ENCODE assay signal across 1 cellular context in the genomic region with DNA sequence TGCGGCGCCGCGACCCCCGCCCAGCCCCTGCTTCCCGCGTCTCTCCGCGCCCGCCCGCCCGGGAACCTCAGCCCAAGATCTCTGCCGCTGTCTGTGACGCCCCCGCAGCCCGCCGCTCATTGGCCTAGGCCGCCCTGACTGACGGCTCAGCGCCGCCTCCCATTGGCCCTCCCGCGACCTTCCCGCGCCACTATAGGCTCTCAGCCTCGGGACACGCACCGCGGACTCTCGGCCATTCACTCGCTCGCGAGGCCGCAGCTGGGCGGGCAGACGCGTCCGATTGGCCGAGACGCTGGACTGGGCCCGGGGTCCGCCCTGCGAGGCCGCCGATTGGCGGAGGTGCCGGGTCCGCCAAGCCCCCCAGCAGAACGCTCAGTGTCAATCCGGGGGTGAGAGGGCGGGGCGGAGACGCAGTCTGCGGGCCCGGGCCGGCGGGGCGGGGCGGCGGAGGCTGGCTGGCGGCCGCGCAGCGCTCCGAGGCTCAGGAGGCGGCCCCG.
TF ChIP-seq lines count a peak whose summit lies in the region.

A gene (minus strand): TSS at position 95 of the 497 bp plus-strand sequence. CDS start 215 bp downstream, outside the sequence.

TF ChIP-seq in HepG2, 621 proteins besides CTCF, POLR2A, EP300 and RAD21 (continues in another document):
- TF ChIP-seq CCAR2 (optimal IDR thresholded peaks at IDR 0.05; ENCODE audit: low read depth, low read length), result no peak
- peak; percentile 62 for TF ChIP-seq CREM (IDR thresholded peaks at IDR 0.05)
- peak; percentile 44; the same call in 1 of the 2 replicates for TF ChIP-seq CREM (CRISPR knock-in tag; IDR thresholded peaks at IDR 0.05)
- TF ChIP-seq MYNN (CRISPR knock-in tag; IDR thresholded peaks at IDR 0.05; ENCODE audit: low read depth), result no peak
- TF ChIP-seq, protein P1, sequence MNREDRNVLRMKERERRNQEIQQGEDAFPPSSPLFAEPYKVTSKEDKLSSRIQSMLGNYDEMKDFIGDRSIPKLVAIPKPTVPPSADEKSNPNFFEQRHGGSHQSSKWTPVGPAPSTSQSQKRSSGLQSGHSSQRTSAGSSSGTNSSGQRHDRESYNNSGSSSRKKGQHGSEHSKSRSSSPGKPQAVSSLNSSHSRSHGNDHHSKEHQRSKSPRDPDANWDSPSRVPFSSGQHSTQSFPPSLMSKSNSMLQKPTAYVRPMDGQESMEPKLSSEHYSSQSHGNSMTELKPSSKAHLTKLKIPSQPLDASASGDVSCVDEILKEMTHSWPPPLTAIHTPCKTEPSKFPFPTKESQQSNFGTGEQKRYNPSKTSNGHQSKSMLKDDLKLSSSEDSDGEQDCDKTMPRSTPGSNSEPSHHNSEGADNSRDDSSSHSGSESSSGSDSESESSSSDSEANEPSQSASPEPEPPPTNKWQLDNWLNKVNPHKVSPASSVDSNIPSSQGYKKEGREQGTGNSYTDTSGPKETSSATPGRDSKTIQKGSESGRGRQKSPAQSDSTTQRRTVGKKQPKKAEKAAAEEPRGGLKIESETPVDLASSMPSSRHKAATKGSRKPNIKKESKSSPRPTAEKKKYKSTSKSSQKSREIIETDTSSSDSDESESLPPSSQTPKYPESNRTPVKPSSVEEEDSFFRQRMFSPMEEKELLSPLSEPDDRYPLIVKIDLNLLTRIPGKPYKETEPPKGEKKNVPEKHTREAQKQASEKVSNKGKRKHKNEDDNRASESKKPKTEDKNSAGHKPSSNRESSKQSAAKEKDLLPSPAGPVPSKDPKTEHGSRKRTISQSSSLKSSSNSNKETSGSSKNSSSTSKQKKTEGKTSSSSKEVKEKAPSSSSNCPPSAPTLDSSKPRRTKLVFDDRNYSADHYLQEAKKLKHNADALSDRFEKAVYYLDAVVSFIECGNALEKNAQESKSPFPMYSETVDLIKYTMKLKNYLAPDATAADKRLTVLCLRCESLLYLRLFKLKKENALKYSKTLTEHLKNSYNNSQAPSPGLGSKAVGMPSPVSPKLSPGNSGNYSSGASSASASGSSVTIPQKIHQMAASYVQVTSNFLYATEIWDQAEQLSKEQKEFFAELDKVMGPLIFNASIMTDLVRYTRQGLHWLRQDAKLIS (CRISPR knock-in tag; IDR thresholded peaks at IDR 0.05), result no peak
- TF ChIP-seq THAP11 (CRISPR knock-in tag; IDR thresholded peaks at IDR 0.05), result peak; percentile 58
- no peak for TF ChIP-seq SP140L (CRISPR knock-in tag; IDR thresholded peaks at IDR 0.05; ENCODE audit: borderline replicate concordance)
- no peak for TF ChIP-seq ZNF121 (CRISPR knock-in tag; IDR thresholded peaks at IDR 0.05)
- no peak for TF ChIP-seq NFKB2 (CRISPR knock-in tag; IDR thresholded peaks at IDR 0.05; ENCODE audit: borderline replicate concordance)
- TF ChIP-seq KDM5A (IDR thresholded peaks at IDR 0.05; ENCODE audit: borderline replicate concordance, low read length), result no peak
- peak; percentile 52 for TF ChIP-seq SKI (IDR thresholded peaks at IDR 0.05; ENCODE audit: partially characterized antibody)
- no peak for TF ChIP-seq ZNF766 (CRISPR knock-in tag; IDR thresholded peaks at IDR 0.05; ENCODE audit: borderline replicate concordance)
- no peak for TF ChIP-seq PRPF4 (IDR thresholded peaks at IDR 0.05; ENCODE audit: low read depth, low read length, poor library complexity, severe bottlenecking)
- peak; percentile 92 for TF ChIP-seq RFXAP (CRISPR knock-in tag; IDR thresholded peaks at IDR 0.05; ENCODE audit: borderline replicate concordance)
- TF ChIP-seq, protein P2, sequence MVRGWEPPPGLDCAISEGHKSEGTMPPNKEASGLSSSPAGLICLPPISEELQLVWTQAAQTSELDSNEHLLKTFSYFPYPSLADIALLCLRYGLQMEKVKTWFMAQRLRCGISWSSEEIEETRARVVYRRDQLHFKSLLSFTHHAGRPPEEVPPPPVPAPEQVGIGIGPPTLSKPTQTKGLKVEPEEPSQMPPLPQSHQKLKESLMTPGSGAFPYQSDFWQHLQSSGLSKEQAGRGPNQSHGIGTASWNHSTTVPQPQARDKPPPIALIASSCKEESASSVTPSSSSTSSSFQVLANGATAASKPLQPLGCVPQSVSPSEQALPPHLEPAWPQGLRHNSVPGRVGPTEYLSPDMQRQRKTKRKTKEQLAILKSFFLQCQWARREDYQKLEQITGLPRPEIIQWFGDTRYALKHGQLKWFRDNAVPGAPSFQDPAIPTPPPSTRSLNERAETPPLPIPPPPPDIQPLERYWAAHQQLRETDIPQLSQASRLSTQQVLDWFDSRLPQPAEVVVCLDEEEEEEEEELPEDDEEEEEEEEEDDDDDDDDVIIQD (CRISPR knock-in tag; IDR thresholded peaks at IDR 0.05; ENCODE audit: low read depth), result no peak
- TF ChIP-seq CCDC6 (CRISPR knock-in tag; IDR thresholded peaks at IDR 0.05), result no peak
- no peak for TF ChIP-seq ZNF431 (CRISPR knock-in tag; IDR thresholded peaks at IDR 0.05; ENCODE audit: borderline replicate concordance, low read depth)
- TF ChIP-seq ZNF432 (CRISPR knock-in tag; IDR thresholded peaks at IDR 0.05; ENCODE audit: borderline replicate concordance), result no peak
- TF ChIP-seq ZNF552 (CRISPR knock-in tag; IDR thresholded peaks at IDR 0.05; ENCODE audit: borderline replicate concordance), result no peak
- no peak for TF ChIP-seq ZNF781 (CRISPR knock-in tag; IDR thresholded peaks at IDR 0.05; ENCODE audit: borderline replicate concordance, not compliant biosample characterization)
- TF ChIP-seq ZFP62 (CRISPR knock-in tag; IDR thresholded peaks at IDR 0.05), result no peak
- no peak for TF ChIP-seq KDM1A (CRISPR knock-in tag; IDR thresholded peaks at IDR 0.05)
- TF ChIP-seq, protein P3, sequence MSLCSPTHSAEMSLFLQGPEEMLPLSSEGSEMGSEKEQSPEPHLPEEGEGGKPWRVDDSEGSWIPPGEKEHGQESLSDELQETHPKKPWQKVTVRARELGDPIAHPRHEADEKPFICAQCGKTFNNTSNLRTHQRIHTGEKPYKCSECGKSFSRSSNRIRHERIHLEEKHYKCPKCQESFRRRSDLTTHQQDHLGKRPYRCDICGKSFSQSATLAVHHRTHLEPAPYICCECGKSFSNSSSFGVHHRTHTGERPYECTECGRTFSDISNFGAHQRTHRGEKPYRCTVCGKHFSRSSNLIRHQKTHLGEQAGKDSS (CRISPR knock-in tag; IDR thresholded peaks at IDR 0.05; ENCODE audit: borderline replicate concordance, low read depth), result no peak
- TF ChIP-seq IRX3 (CRISPR knock-in tag; IDR thresholded peaks at IDR 0.05; ENCODE audit: borderline replicate concordance, low read depth), result no peak
- TF ChIP-seq, protein P4, sequence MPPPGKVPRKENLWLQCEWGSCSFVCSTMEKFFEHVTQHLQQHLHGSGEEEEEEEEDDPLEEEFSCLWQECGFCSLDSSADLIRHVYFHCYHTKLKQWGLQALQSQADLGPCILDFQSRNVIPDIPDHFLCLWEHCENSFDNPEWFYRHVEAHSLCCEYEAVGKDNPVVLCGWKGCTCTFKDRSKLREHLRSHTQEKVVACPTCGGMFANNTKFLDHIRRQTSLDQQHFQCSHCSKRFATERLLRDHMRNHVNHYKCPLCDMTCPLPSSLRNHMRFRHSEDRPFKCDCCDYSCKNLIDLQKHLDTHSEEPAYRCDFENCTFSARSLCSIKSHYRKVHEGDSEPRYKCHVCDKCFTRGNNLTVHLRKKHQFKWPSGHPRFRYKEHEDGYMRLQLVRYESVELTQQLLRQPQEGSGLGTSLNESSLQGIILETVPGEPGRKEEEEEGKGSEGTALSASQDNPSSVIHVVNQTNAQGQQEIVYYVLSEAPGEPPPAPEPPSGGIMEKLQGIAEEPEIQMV (CRISPR knock-in tag; IDR thresholded peaks at IDR 0.05; ENCODE audit: low read depth), result 0 out of 2 replicates have a peak, but pooled peaks have one; percentile 28
- no peak for TF ChIP-seq CHCHD3 (CRISPR knock-in tag; IDR thresholded peaks at IDR 0.05)
- TF ChIP-seq ZFP90 (CRISPR knock-in tag; IDR thresholded peaks at IDR 0.05; ENCODE audit: borderline replicate concordance), result no peak
- no peak for TF ChIP-seq THYN1 (CRISPR knock-in tag; IDR thresholded peaks at IDR 0.05; ENCODE audit: borderline replicate concordance, low read depth)
- no peak for TF ChIP-seq KLF12 (CRISPR knock-in tag; IDR thresholded peaks at IDR 0.05; ENCODE audit: borderline replicate concordance)
- TF ChIP-seq, protein P5, sequence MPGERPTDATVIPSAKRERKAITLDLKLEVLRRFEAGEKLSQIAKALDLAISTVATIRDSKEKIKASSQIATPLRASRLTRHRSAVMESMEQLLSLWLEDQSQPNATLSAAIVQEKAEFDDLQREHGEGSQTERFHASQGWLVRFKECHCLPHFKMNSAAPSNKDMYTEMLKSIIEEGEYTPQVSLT (CRISPR knock-in tag; IDR thresholded peaks at IDR 0.05; ENCODE audit: borderline replicate concordance, low read depth), result no peak
- peak; percentile 24; the same call in 1 of the 2 replicates for TF ChIP-seq TAF1 (CRISPR knock-in tag; IDR thresholded peaks at IDR 0.05)
- TF ChIP-seq, protein P6, sequence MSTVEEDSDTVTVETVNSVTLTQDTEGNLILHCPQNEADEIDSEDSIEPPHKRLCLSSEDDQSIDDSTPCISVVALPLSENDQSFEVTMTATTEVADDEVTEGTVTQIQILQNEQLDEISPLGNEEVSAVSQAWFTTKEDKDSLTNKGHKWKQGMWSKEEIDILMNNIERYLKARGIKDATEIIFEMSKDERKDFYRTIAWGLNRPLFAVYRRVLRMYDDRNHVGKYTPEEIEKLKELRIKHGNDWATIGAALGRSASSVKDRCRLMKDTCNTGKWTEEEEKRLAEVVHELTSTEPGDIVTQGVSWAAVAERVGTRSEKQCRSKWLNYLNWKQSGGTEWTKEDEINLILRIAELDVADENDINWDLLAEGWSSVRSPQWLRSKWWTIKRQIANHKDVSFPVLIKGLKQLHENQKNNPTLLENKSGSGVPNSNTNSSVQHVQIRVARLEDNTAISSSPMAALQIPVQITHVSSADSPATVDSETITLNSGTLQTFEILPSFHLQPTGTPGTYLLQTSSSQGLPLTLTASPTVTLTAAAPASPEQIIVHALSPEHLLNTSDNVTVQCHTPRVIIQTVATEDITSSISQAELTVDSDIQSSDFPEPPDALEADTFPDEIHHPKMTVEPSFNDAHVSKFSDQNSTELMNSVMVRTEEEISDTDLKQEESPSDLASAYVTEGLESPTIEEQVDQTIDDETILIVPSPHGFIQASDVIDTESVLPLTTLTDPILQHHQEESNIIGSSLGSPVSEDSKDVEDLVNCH (CRISPR knock-in tag; IDR thresholded peaks at IDR 0.05), result no peak
- no peak for TF ChIP-seq EZH2 (conservative IDR thresholded peaks at IDR 0.05; ENCODE audit: low read depth, low read length)
- peak; percentile 78 for TF ChIP-seq GATAD1 (CRISPR knock-in tag; IDR thresholded peaks at IDR 0.05)
- no peak for TF ChIP-seq ZNF558 (CRISPR knock-in tag; IDR thresholded peaks at IDR 0.05; ENCODE audit: borderline replicate concordance)
- TF ChIP-seq, protein P7, sequence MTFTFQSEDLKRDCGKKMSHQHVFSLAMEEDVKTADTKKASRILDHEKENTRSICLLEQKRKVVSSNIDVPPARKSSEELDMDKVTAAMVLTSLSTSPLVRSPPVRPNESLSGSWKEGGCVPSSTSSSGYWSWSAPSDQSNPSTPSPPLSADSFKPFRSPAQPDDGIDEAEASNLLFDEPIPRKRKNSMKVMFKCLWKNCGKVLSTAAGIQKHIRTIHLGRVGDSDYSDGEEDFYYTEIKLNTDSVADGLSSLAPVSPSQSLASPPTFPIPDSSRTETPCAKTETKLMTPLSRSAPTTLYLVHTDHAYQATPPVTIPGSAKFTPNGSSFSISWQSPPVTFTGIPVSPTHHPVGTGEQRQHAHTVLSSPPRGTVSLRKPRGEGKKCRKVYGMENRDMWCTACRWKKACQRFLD (CRISPR knock-in tag; IDR thresholded peaks at IDR 0.05; ENCODE audit: borderline replicate concordance), result no peak
- TF ChIP-seq FOXK1 (CRISPR knock-in tag; IDR thresholded peaks at IDR 0.05; ENCODE audit: borderline replicate concordance, low read depth), result peak; percentile 28; the same call in 1 of the 2 replicates
- no peak for TF ChIP-seq FOXA1 (IDR thresholded peaks at IDR 0.05)
- TF ChIP-seq FOXA1 (CRISPR knock-in tag; IDR thresholded peaks at IDR 0.05), result 0 out of 2 replicates have a peak, but pooled peaks have one; percentile 5
- no peak for TF ChIP-seq ZNF296 (CRISPR knock-in tag; conservative IDR thresholded peaks at IDR 0.05)
- TF ChIP-seq, protein P8, sequence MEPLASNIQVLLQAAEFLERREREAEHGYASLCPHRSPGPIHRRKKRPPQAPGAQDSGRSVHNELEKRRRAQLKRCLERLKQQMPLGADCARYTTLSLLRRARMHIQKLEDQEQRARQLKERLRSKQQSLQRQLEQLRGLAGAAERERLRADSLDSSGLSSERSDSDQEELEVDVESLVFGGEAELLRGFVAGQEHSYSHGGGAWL (CRISPR knock-in tag; IDR thresholded peaks at IDR 0.05), result no peak
- no peak for TF ChIP-seq SATB2 (CRISPR knock-in tag; IDR thresholded peaks at IDR 0.05)
- TF ChIP-seq HOXA9 (CRISPR knock-in tag; IDR thresholded peaks at IDR 0.05; ENCODE audit: borderline replicate concordance), result no peak
- peak; percentile 47; the same call in 1 of the 2 replicates for TF ChIP-seq MAZ (IDR thresholded peaks at IDR 0.05; ENCODE audit: borderline replicate concordance, low read depth, low read length)
- peak; percentile 56 for TF ChIP-seq MAZ (CRISPR knock-in tag; IDR thresholded peaks at IDR 0.05; ENCODE audit: low read depth)
- TF ChIP-seq PHF20 (CRISPR knock-in tag; IDR thresholded peaks at IDR 0.05), result no peak
- no peak for TF ChIP-seq CENPT (CRISPR knock-in tag; IDR thresholded peaks at IDR 0.05; ENCODE audit: low read depth)
- no peak for TF ChIP-seq ZNF446 (CRISPR knock-in tag; IDR thresholded peaks at IDR 0.05)
- TF ChIP-seq, protein P9, sequence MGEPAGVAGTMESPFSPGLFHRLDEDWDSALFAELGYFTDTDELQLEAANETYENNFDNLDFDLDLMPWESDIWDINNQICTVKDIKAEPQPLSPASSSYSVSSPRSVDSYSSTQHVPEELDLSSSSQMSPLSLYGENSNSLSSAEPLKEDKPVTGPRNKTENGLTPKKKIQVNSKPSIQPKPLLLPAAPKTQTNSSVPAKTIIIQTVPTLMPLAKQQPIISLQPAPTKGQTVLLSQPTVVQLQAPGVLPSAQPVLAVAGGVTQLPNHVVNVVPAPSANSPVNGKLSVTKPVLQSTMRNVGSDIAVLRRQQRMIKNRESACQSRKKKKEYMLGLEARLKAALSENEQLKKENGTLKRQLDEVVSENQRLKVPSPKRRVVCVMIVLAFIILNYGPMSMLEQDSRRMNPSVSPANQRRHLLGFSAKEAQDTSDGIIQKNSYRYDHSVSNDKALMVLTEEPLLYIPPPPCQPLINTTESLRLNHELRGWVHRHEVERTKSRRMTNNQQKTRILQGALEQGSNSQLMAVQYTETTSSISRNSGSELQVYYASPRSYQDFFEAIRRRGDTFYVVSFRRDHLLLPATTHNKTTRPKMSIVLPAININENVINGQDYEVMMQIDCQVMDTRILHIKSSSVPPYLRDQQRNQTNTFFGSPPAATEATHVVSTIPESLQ (CRISPR knock-in tag; conservative IDR thresholded peaks at IDR 0.05), result no peak
- TF ChIP-seq, protein P10, sequence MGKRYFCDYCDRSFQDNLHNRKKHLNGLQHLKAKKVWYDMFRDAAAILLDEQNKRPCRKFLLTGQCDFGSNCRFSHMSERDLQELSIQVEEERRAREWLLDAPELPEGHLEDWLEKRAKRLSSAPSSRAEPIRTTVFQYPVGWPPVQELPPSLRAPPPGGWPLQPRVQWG (CRISPR knock-in tag; IDR thresholded peaks at IDR 0.05; ENCODE audit: borderline replicate concordance, low read depth), result no peak
